ENCODE assay signal across 24 cellular contexts in the genomic region with DNA sequence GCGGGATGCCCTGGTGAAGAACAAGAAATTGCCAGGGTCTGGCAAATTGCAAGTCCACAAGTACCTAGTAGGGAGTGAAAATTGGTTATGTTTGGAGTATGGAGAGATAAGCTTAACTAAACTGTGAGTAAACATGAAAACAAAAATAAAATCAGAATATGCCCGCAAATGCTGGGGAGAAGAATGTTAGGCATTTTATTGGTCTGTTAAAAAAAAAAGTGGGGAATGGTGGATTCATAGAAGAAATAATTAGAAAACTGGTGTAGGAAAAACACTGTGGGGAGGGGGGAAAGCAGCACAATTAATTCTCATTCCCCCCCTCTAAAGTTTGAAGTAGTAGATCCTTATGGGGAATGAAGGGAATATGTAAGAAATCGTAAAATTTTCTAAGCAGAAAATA.
"Had no signal": no experiment of that assay in that cellular context is flagged by ENCODE, and none has a peak within 500 bp of the region (broad histone marks: within the 10 kb centered on the region; RNA-seq: fewer than 3 reads in every experiment).

No MANE protein-coding gene starts in this region.

- H3K4me3 ChIP-seq: colonic mucosa, esophagus squamous epithelium, gastrocnemius medialis, left lung, lower lobe of right lung, mucosa of descending colon had no signal

- H3K4me3 Mint-ChIP-seq: dendritic cell treated with granulocyte-macrophage colony-stimulating factor and Interleukin-4, amounts not matched to agents 40 ng/mL and 50 ng/mL, for 4 days; effector memory CD8-positive, alpha-beta T cell; endodermal cell; mesothelial cell of epicardium; naive B cell had no signal

- H3K9me3 ChIP-seq: colonic mucosa, esophagus squamous epithelium, gastrocnemius medialis, heart right ventricle, left lung, lower lobe of right lung, mucosa of descending colon had no signal

- DNase-seq: colonic mucosa; cortex of kidney; effector CD8-positive, alpha-beta T cell; effector memory CD8-positive, alpha-beta T cell; endodermal cell; erythroblast; esophagus squamous epithelium; foreskin fibroblast; foreskin melanocyte; gastrocnemius medialis; glutamatergic neuron; head of caudate nucleus; heart right ventricle; hippocampal formation; left cardiac atrium; left lung; left ventricle myocardium superior; lower lobe of right lung; mesenchymal stem cell; mucosa of descending colon; naive B cell had no signal

- H3K9me3 Mint-ChIP-seq: dendritic cell treated with granulocyte-macrophage colony-stimulating factor and Interleukin-4, amounts not matched to agents 40 ng/mL and 50 ng/mL, for 4 days; effector memory CD8-positive, alpha-beta T cell; endodermal cell; mesothelial cell of epicardium; naive B cell had no signal

- H3K36me3 ChIP-seq: colonic mucosa, esophagus squamous epithelium, gastrocnemius medialis, heart right ventricle, left lung, lower lobe of right lung had no signal

- H3K36me3 Mint-ChIP-seq: mesothelial cell of epicardium, naive B cell had no signal

- H3K27ac ChIP-seq: colonic mucosa, epithelial cell of prostate, esophagus squamous epithelium, gastrocnemius medialis, heart right ventricle, left lung, lower lobe of right lung had no signal

- H3K27ac Mint-ChIP-seq: dendritic cell treated with granulocyte-macrophage colony-stimulating factor and Interleukin-4, amounts not matched to agents 40 ng/mL and 50 ng/mL, for 4 days; effector memory CD8-positive, alpha-beta T cell; endodermal cell; mesothelial cell of epicardium; naive B cell had no signal
